In genomic region chr12:109727039-109727723, GRCh38 we compare ENCODE assay signal across 13 cellular contexts. TPM values are rescaled to one million over a fixed set of nuclear protein-coding genes. Genes with fewer than 3 reads are reported as not detected.
DNase-seq lines count a peak whose midpoint lies in the region; ATAC-seq, FAIRE-seq and TF ChIP-seq lines count a peak whose summit lies in the region.
"Had no signal": no experiment of that assay in that cellular context is flagged by ENCODE, and none has a peak within 500 bp of the region (broad histone marks: within the 10 kb centered on the region; RNA-seq: fewer than 3 reads in every experiment).

No MANE protein-coding gene starts in this region.

- 66 to 68% methylated on average over 18 of the region's 18 CpGs for WGBS in pancreas, 2 donors

- H3K27me3 ChIP-seq in SJCRH30, result no peaks in the 10 kb centered on the region
- no peaks in the 10 kb centered on the region for H3K27me3 ChIP-seq in pancreas

- H3K9me3 ChIP-seq in SJCRH30 (replicated peaks) (no peaks in the 10 kb centered on the region), pancreas (no peaks in the 10 kb centered on the region)

- no peak for TF ChIP-seq CTCF in pancreas (IDR thresholded peaks at IDR 0.05)

- no peak for FAIRE-seq in pancreas (lab: Jason Lieb, UNC)

- intact Hi-C loops in left cardiac atrium (cut with DNase I) (no loop called here), pancreas (cut with DNase I) (no loop called here)

- H3K36me3 ChIP-seq in SJCRH30 (no peaks in the 10 kb centered on the region), pancreas (no peaks in the 10 kb centered on the region)

- H3K4me3 ChIP-seq in SJCRH30, result no peak overlapping the region
- H3K4me3 ChIP-seq in pancreas, result no peak overlapping the region

- H3K27ac ChIP-seq in SJCRH30 (peak overlapping the region; percentile 88), pancreas (peak overlapping the region; percentile 28 to 76 (median 54))

- DNase-seq in COLO668 (lab: John Stamatoyannopoulos, UW; ENCODE audit: unreplicated experiment), result peak; percentile 18
- DNase-seq in SJCRH30, result peak; percentile 92 to 95
- peak; percentile 31 for DNase-seq in left cardiac atrium
- DNase-seq in pancreas, result peak in 4 of 6 donors; percentile 56 to 84 (median 60)
- no peak for DNase-seq in NCI-H2081 (lab: John Stamatoyannopoulos, UW)
- no peak for DNase-seq in DMS153 (lab: John Stamatoyannopoulos, UW)
- no peak for DNase-seq in DMS114 treated with DMSO at 0.1 percent for 48 hours (lab: John Stamatoyannopoulos, UW; ENCODE audit: unreplicated experiment)
- DNase-seq: activated CD4-positive, alpha-beta memory T cell treated with anti-CD3 and anti-CD28 coated beads, Interleukin-2, amount 10 ng/mL, durations not matched to agents 7 days and 5 days; activated naive CD4-positive, alpha-beta T cell; CD4-positive, CD25-positive, alpha-beta regulatory T cell; dermis blood vessel endothelial cell; T-cell had no signal

- H3K4me1 ChIP-seq in SJCRH30 (peaks cover 18% of the 10 kb centered on the region), pancreas (peaks cover 12 to 15% (median 14%) of the 10 kb centered on the region in 3 donors)

- peak in 1 of 2 donors; percentile 5 for ATAC-seq in left cardiac atrium
- peak; percentile 31 to 72 (median 54) for ATAC-seq in pancreas
- ATAC-seq in GM19397 (IDR thresholded peaks at IDR 0.05; ENCODE audit: unreplicated experiment), result no peak
- ATAC-seq: T-cell had no signal

RNA-seq across cellular contexts. Expression of gene FAM222A, which starts 13.6 kb away (rescaled TPM):
- 17.5 and 18.9 TPM in 2 replicates for total RNA-seq in SJCRH30 (2014; rRNA removed; shearing (Covaris generic))
- total RNA-seq in left cardiac atrium (10 to 100 TPM; 14.5 to 21.8 TPM), pancreas (1 to 10 TPM; 2.1 to 4.3 (median 3.3) TPM)
- polyA plus RNA-seq in pancreas, result 10 to 100 TPM in 1 of 2 donors, 1 to 10 TPM in 1; 5.6 to 14.6 TPM

Comparison
In these comparisons a context has a peak if more than half of its experiments do, and no peak if none do; other contexts are left out.
1. DNase-seq: peak in COLO668 (single experiment), SJCRH30 (2 of 2), left cardiac atrium (single experiment) and pancreas (4 of 6); none in NCI-H2081 (0 of 2), DMS153 (single experiment) and DMS114 treated with DMSO at 0.1 percent for 48 hours (single experiment).